In genomic region chr19:645912-646797, GRCh38 we compare ENCODE assay signal across 1 cellular context.
TF ChIP-seq lines count a peak whose summit lies in the region.

No MANE protein-coding gene starts in this region.

TF ChIP-seq in WTC11, 78 proteins besides CTCF, POLR2A, EP300 and RAD21 (continued from another document):
- TF ChIP-seq ZNF281 (CRISPR knock-in tag; IDR thresholded peaks at IDR 0.05): no peak
- no peak for TF ChIP-seq ATF6 (CRISPR knock-in tag; IDR thresholded peaks at IDR 0.05)
- TF ChIP-seq TEAD4 (CRISPR knock-in tag; IDR thresholded peaks at IDR 0.05): no peak
- no peak for TF ChIP-seq HMGA2 (CRISPR knock-in tag; IDR thresholded peaks at IDR 0.05)
- no peak for TF ChIP-seq NR3C1 (CRISPR knock-in tag; conservative IDR thresholded peaks at IDR 0.05; ENCODE audit: low read depth)
- no peak for TF ChIP-seq RORB (CRISPR knock-in tag; IDR thresholded peaks at IDR 0.05)
- no peak for TF ChIP-seq MAX (CRISPR knock-in tag; IDR thresholded peaks at IDR 0.05)
- TF ChIP-seq HMGXB4 (CRISPR knock-in tag; IDR thresholded peaks at IDR 0.05): no peak
